10 cellular contexts compared by ENCODE assay signal in genomic region chr1:159817276-159818041, GRCh38. TPM values are rescaled to one million over a fixed set of nuclear protein-coding genes. Genes with fewer than 3 reads are reported as not detected.
A peak's percentile ranks its signal among the peaks of the same experiment; 100 is the strongest.
DNase-seq lines count a peak whose midpoint lies in the region; ATAC-seq and TF ChIP-seq lines count a peak whose summit lies in the region.
"Had no signal": no experiment of that assay in that cellular context is flagged by ENCODE, and none has a peak within 500 bp of the region (broad histone marks: within the 10 kb centered on the region; RNA-seq: fewer than 3 reads in every experiment).

No MANE protein-coding gene starts in this region.

- H3K14ac ChIP-seq in mesenchymal stem cell (ENCODE audit: low read length in 2 of 2), result no peak overlapping the region

- no peak overlapping the region for H2AFZ ChIP-seq in mesenchymal stem cell (ENCODE audit: low read depth, low read length)

- H3K4me1 ChIP-seq in mesenchymal stem cell (ENCODE audit: control insufficient read depth, insufficient read depth, low read depth, low read length), result no peaks in the 10 kb centered on the region
- H3K4me1 ChIP-seq: spleen had no signal

- no peak overlapping the region for H3K9ac ChIP-seq in mesenchymal stem cell (ENCODE audit: low read length)

- no peaks in the 10 kb centered on the region for H3K9me3 Mint-ChIP-seq in activated CD4-positive, alpha-beta T cell treated with anti-CD3 and anti-CD28 coated beads for 36 hours (ENCODE audit: low read depth)
- H3K9me3 Mint-ChIP-seq in activated CD4-positive, alpha-beta T cell treated with anti-CD3 and anti-CD28 coated beads, Interleukin-2, amount 10 ng/mL, durations not matched to agents 24 days and 14 days, result no peaks in the 10 kb centered on the region

- H4K8ac ChIP-seq in mesenchymal stem cell (ENCODE audit: low read length), result no peak overlapping the region

- in situ Hi-C loops in astrocyte of the spinal cord (cut with HindIII; ENCODE audit: low sequenced_read_pairs), result no loop called here

- no peak overlapping the region for H3K23ac ChIP-seq in mesenchymal stem cell (ENCODE audit: low read length in 2 of 2)

- POLR2A ChIA-PET in activated CD4-positive, alpha-beta T cell treated with anti-CD3 and anti-CD28 coated beads for 36 hours (lab: Charles Lee), result interaction anchor here (0.6 to 0.7 kb wide), 2 partner anchors 10 to 474 kb away, joined by 3 to 5 read pairs; no protein-coding TSS in a partner anchor

- DNase-seq in activated CD4-positive, alpha-beta T cell treated with anti-CD3 and anti-CD28 coated beads for 36 hours, result no peak
- DNase-seq in activated CD4-positive, alpha-beta T cell treated with anti-CD3 and anti-CD28 coated beads, Interleukin-2, amount 10 ng/mL, durations not matched to agents 24 days and 14 days, result no peak
- peak; percentile 67 for DNase-seq in NCI-H2227 (lab: John Stamatoyannopoulos, UW; ENCODE audit: unreplicated experiment)
- DNase-seq in astrocyte of the spinal cord (ENCODE audit: low read depth, low spot score), result peak; percentile 35
- DNase-seq in pulmonary artery endothelial cell (ENCODE audit: low read depth, low spot score), result peak; percentile 3
- DNase-seq in mesenchymal stem cell, result no peak
- DNase-seq: head of caudate nucleus, spleen had no signal

- no peaks in the 10 kb centered on the region for H3K79me1 ChIP-seq in mesenchymal stem cell (replicated peaks; ENCODE audit: low read length, poor library complexity, severe bottlenecking)

- H3K4me3 ChIP-seq in astrocyte of the spinal cord (ENCODE audit: low read depth, low read length) (no peak overlapping the region), mesenchymal stem cell (ENCODE audit: insufficient read depth in 1 of 2, low read depth in 1 of 2, low read length in 2 of 2) (no peak overlapping the region)
- H3K4me3 ChIP-seq: spleen had no signal

- no peak overlapping the region for H2AK5ac ChIP-seq in mesenchymal stem cell (ENCODE audit: low read length, severe bottlenecking)

- H3K36me3 Mint-ChIP-seq in activated CD4-positive, alpha-beta T cell treated with anti-CD3 and anti-CD28 coated beads for 36 hours (ENCODE audit: low read depth), result no peaks in the 10 kb centered on the region
- no peaks in the 10 kb centered on the region for H3K36me3 Mint-ChIP-seq in activated CD4-positive, alpha-beta T cell treated with anti-CD3 and anti-CD28 coated beads, Interleukin-2, amount 10 ng/mL, durations not matched to agents 24 days and 14 days (ENCODE audit: low read depth)

- WGBS in mesenchymal stem cell, result 83% methylated on average over 7 of the region's 11 CpGs

- no peak overlapping the region for H2BK12ac ChIP-seq in mesenchymal stem cell (ENCODE audit: low read length in 2 of 2)

- H3K18ac ChIP-seq in mesenchymal stem cell (ENCODE audit: low read depth in 1 of 2, low read length in 2 of 2), result no peak overlapping the region

- peaks cover 5% of the 10 kb centered on the region for H3K4me1 Mint-ChIP-seq in activated CD4-positive, alpha-beta T cell treated with anti-CD3 and anti-CD28 coated beads for 36 hours
- H3K4me1 Mint-ChIP-seq in activated CD4-positive, alpha-beta T cell treated with anti-CD3 and anti-CD28 coated beads, Interleukin-2, amount 10 ng/mL, durations not matched to agents 24 days and 14 days, result peaks cover 4% of the 10 kb centered on the region

- no peak overlapping the region for H3K4me3 Mint-ChIP-seq in activated CD4-positive, alpha-beta T cell treated with anti-CD3 and anti-CD28 coated beads for 36 hours
- no peak overlapping the region for H3K4me3 Mint-ChIP-seq in activated CD4-positive, alpha-beta T cell treated with anti-CD3 and anti-CD28 coated beads, Interleukin-2, amount 10 ng/mL, durations not matched to agents 24 days and 14 days

- H4K91ac ChIP-seq in mesenchymal stem cell (ENCODE audit: low read length), result no peak overlapping the region

- no peak overlapping the region for H2BK120ac ChIP-seq in mesenchymal stem cell (ENCODE audit: low read depth, low read length)

- H3K9me3 ChIP-seq in mesenchymal stem cell (ENCODE audit: control insufficient read depth, low read length), result no peaks in the 10 kb centered on the region
- H3K9me3 ChIP-seq: spleen had no signal

- CTCF ChIA-PET in activated CD4-positive, alpha-beta T cell treated with anti-CD3 and anti-CD28 coated beads for 36 hours (lab: Charles Lee), result interaction anchor here (0.8 to 1.9 kb wide), 3 partner anchors 22 to 73 kb away, joined by 3 to 5 read pairs (median 4); no protein-coding TSS in a partner anchor

- no peak overlapping the region for H3K4me2 ChIP-seq in mesenchymal stem cell (ENCODE audit: low read length, poor library complexity, severe bottlenecking)

- no peaks in the 10 kb centered on the region for H3K27me3 Mint-ChIP-seq in activated CD4-positive, alpha-beta T cell treated with anti-CD3 and anti-CD28 coated beads for 36 hours
- H3K27me3 Mint-ChIP-seq in activated CD4-positive, alpha-beta T cell treated with anti-CD3 and anti-CD28 coated beads, Interleukin-2, amount 10 ng/mL, durations not matched to agents 24 days and 14 days, result peaks cover 27% of the 10 kb centered on the region

- no peak overlapping the region for H3K27ac ChIP-seq in mesenchymal stem cell (ENCODE audit: low read length, poor library complexity, severe bottlenecking)
- H3K27ac ChIP-seq: spleen had no signal

- TF ChIP-seq CTCF in astrocyte of the spinal cord (IDR thresholded peaks at IDR 0.05; ENCODE audit: low read depth, low read length), result no peak

- no peaks in the 10 kb centered on the region for H3K36me3 ChIP-seq in mesenchymal stem cell (ENCODE audit: control insufficient read depth in 1 of 2, insufficient read depth in 2 of 2, low read depth in 1 of 2, low read length in 2 of 2)
- H3K36me3 ChIP-seq: spleen had no signal

- ATAC-seq in activated CD4-positive, alpha-beta T cell treated with anti-CD3 and anti-CD28 coated beads for 36 hours, result peak; percentile 51
- ATAC-seq in HG03139 (IDR thresholded peaks at IDR 0.05; ENCODE audit: unreplicated experiment), result no peak
- ATAC-seq in GM21619 (IDR thresholded peaks at IDR 0.05; ENCODE audit: unreplicated experiment), result no peak

- H2BK5ac ChIP-seq in mesenchymal stem cell (ENCODE audit: low read depth, low read length, poor library complexity, severe bottlenecking), result no peak overlapping the region

- peaks cover 21 to 30% of the 10 kb centered on the region in 2 experiments for H3K27me3 ChIP-seq in mesenchymal stem cell (ENCODE audit: control insufficient read depth in 1 of 2, insufficient read depth in 1 of 2, low read length in 2 of 2)
- H3K27me3 ChIP-seq: spleen had no signal

- no peak overlapping the region for H2BK15ac ChIP-seq in mesenchymal stem cell (ENCODE audit: low read depth, poor library complexity, severe bottlenecking)

- H3K27ac Mint-ChIP-seq in activated CD4-positive, alpha-beta T cell treated with anti-CD3 and anti-CD28 coated beads for 36 hours, result no peak overlapping the region
- no peak overlapping the region for H3K27ac Mint-ChIP-seq in activated CD4-positive, alpha-beta T cell treated with anti-CD3 and anti-CD28 coated beads, Interleukin-2, amount 10 ng/mL, durations not matched to agents 24 days and 14 days

- H3K4ac ChIP-seq in mesenchymal stem cell (ENCODE audit: low read depth in 1 of 2, low read length in 2 of 2), result no peak overlapping the region

- intact Hi-C loops in activated CD4-positive, alpha-beta T cell treated with anti-CD3 and anti-CD28 coated beads for 36 hours (cut with DNase I, micrococcal nuclease), result no loop called here
- intact Hi-C loops in activated CD4-positive, alpha-beta T cell treated with anti-CD3 and anti-CD28 coated beads, Interleukin-2, amount 10 ng/mL, durations not matched to agents 24 days and 14 days (cut with micrococcal nuclease), result no loop called here

RNA-seq across cellular contexts. Expression of gene SLAMF8, which starts 9.2 kb away (rescaled TPM):
- under 1 TPM; 0.39 to 0.70 TPM for total RNA-seq in activated CD4-positive, alpha-beta T cell treated with anti-CD3 and anti-CD28 coated beads for 36 hours
- total RNA-seq in activated CD4-positive, alpha-beta T cell treated with anti-CD3 and anti-CD28 coated beads, Interleukin-2, amount 10 ng/mL, durations not matched to agents 24 days and 14 days, result 1.1 and 1.2 TPM in 2 replicates
- not detected in 2 replicates for total RNA-seq in pulmonary artery endothelial cell
- 0.03 TPM for polyA plus RNA-seq in mesenchymal stem cell (2013, experiment 1 of 2)
- not detected for polyA plus RNA-seq in mesenchymal stem cell (2013, experiment 2 of 2)

RNA-seq across cellular contexts. Expression of gene FCRL6, which starts 15.3 kb away (rescaled TPM):
- not detected for total RNA-seq in activated CD4-positive, alpha-beta T cell treated with anti-CD3 and anti-CD28 coated beads for 36 hours
- total RNA-seq in activated CD4-positive, alpha-beta T cell treated with anti-CD3 and anti-CD28 coated beads, Interleukin-2, amount 10 ng/mL, durations not matched to agents 24 days and 14 days, result not detected in 2 replicates
- total RNA-seq in pulmonary artery endothelial cell, result 0.07 TPM in 1 of 2 replicates, not detected in the other
- not detected for polyA plus RNA-seq in mesenchymal stem cell (2013, experiment 1 of 2)
- polyA plus RNA-seq in mesenchymal stem cell (2013, experiment 2 of 2), result not detected

RNA-seq across cellular contexts. Expression of gene DUSP23, which starts 36.7 kb away (rescaled TPM):
- total RNA-seq in activated CD4-positive, alpha-beta T cell treated with anti-CD3 and anti-CD28 coated beads for 36 hours, result 10 to 100 TPM; 23.9 to 26.8 TPM
- total RNA-seq in activated CD4-positive, alpha-beta T cell treated with anti-CD3 and anti-CD28 coated beads, Interleukin-2, amount 10 ng/mL, durations not matched to agents 24 days and 14 days, result 30.9 and 33.0 TPM in 2 replicates
- total RNA-seq in pulmonary artery endothelial cell, result 59.7 and 181 TPM in 2 replicates
- polyA plus RNA-seq in mesenchymal stem cell (2013, experiment 1 of 2), result 22.2 TPM
- polyA plus RNA-seq in mesenchymal stem cell (2013, experiment 2 of 2), result 22.4 TPM

RNA-seq across cellular contexts. Expression of gene VSIG8, which starts 45.0 kb away (rescaled TPM):
- total RNA-seq in activated CD4-positive, alpha-beta T cell treated with anti-CD3 and anti-CD28 coated beads for 36 hours, result under 1 TPM in 1 of 2 experiments, not detected in 1; 0.11 TPM
- not detected in 2 replicates for total RNA-seq in activated CD4-positive, alpha-beta T cell treated with anti-CD3 and anti-CD28 coated beads, Interleukin-2, amount 10 ng/mL, durations not matched to agents 24 days and 14 days
- total RNA-seq in pulmonary artery endothelial cell, result not detected in 2 replicates
- polyA plus RNA-seq in mesenchymal stem cell (2013, experiment 1 of 2), result not detected
- polyA plus RNA-seq in mesenchymal stem cell (2013, experiment 2 of 2), result not detected

Comparison
In these comparisons a context has a peak if more than half of its experiments do, and no peak if none do; other contexts are left out.
1. DNase-seq: peak in NCI-H2227 (single experiment), astrocyte of the spinal cord (single experiment) and pulmonary artery endothelial cell (single experiment); none in activated CD4-positive, alpha-beta T cell treated with anti-CD3 and anti-CD28 coated beads for 36 hours (single experiment), activated CD4-positive, alpha-beta T cell treated with anti-CD3 and anti-CD28 coated beads, Interleukin-2, amount 10 ng/mL, durations not matched to agents 24 days and 14 days (single experiment) and mesenchymal stem cell (single experiment).